In the genomic region with DNA sequence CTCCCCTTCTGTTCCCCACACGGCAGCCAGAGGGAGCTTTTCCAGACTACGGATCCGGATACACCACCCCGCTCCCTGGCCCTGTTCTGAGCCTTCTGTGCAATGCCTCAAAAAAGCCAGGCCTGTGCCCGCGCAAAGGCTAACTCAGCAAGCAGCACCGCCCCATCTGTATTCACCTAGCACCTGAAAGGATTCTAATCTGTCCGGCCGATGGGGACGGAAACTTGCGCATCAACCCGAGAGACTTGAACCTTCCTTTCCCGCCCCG, we compare ENCODE assay signal across 8 cellular contexts. TPM values are rescaled to one million over a fixed set of nuclear protein-coding genes. Genes with fewer than 3 reads are reported as not detected.
DNase-seq lines count a peak whose midpoint lies in the region; ATAC-seq and TF ChIP-seq lines count a peak whose summit lies in the region.

No MANE protein-coding gene starts in this region.

- H3K9me2 ChIP-seq in HCT116 (ENCODE audit: insufficient read depth) = no peaks in the 10 kb centered on the region

- H3K9ac ChIP-seq in HCT116 (ENCODE audit: low read length) (peak overlapping the region; percentile 84), colonic mucosa (ENCODE audit: low read depth in 2 of 2, low read length in 2 of 2) (peak overlapping the region; percentile 97)

- H3K36me3 ChIP-seq in HCT116 (ENCODE audit: control insufficient read depth in 1 of 2, insufficient read depth in 2 of 2, low read length in 2 of 2) = peaks cover 2 to 17% of the 10 kb centered on the region in 2 experiments; a peak in 2 of 4 replicates
- peaks cover 13% of the 10 kb centered on the region for H3K36me3 ChIP-seq in WERI-Rb-1
- peaks cover 6% of the 10 kb centered on the region for H3K36me3 ChIP-seq in colonic mucosa

- POLR2A ChIA-PET in HCT116 (lab: Charles Lee) = interaction anchor here (1.3 to 3.8 kb wide), 5 partner anchors 18 to 156 kb away, joined by 3 to 33 read pairs (median 10); a partner anchor contains a TSS

- no peaks in the 10 kb centered on the region for H3K27me3 ChIP-seq in HCT116 (ENCODE audit: insufficient read depth, low read length)
- no peaks in the 10 kb centered on the region for H3K27me3 ChIP-seq in WERI-Rb-1 (ENCODE audit: insufficient read depth, low read depth, severe bottlenecking)
- H3K27me3 ChIP-seq in colonic mucosa = no peaks in the 10 kb centered on the region
- no peaks in the 10 kb centered on the region for H3K27me3 ChIP-seq in layer of hippocampus (ENCODE audit: control insufficient read depth, insufficient read depth, low read length)

- peak overlapping the region; percentile 78 to 90 for H3K4me3 ChIP-seq in HCT116 (replicated peaks in 1 of 2; ENCODE audit: low read depth in 1 of 2, low read length in 2 of 2)
- peak overlapping the region; percentile 54 for H3K4me3 ChIP-seq in WERI-Rb-1 (ENCODE audit: low read depth, low read length)
- H3K4me3 ChIP-seq in colonic mucosa = peak overlapping the region; percentile 74

- CTCF ChIA-PET in HCT116 (lab: Charles Lee) = interaction anchor here (0.5 to 3.3 kb wide), 11 partner anchors 12 to 291 kb away, joined by 3 to 20 read pairs (median 4); a partner anchor contains a TSS

- no peak for TF ChIP-seq RAD21 in HCT116 (IDR thresholded peaks at IDR 0.05; ENCODE audit: low read depth)

- intact Hi-C loops in HCT116 (cut with micrococcal nuclease) = loop anchor here (1.0 to 5.0 kb wide), 3 partner anchors 25 to 302 kb away; a partner anchor contains a TSS
- intact Hi-C loops in colonic mucosa (cut with DNase I) = no loop called here

- RAD21 ChIA-PET in HCT116 (lab: Charles Lee; ENCODE audit: low non-redundant PET in 1 of 2, low total read pairs in 2 of 2, uncharacterized antibody in 2 of 2, unreplicated experiment in 2 of 2) = interaction anchor here in 1 of 2 experiments (2.2 kb wide), 1 partner anchor 36 kb away, joined by 6 read pairs; a partner anchor contains a TSS

- H3K4me1 ChIP-seq in HCT116 (ENCODE audit: control insufficient read depth in 1 of 2, insufficient read depth in 2 of 2, low read length in 2 of 2) (peaks cover 12 to 38% of the 10 kb centered on the region in 2 experiments), colonic mucosa (peaks cover 5% of the 10 kb centered on the region)

- no peak for TF ChIP-seq POLR2A in HCT116 (IDR thresholded peaks at IDR 0.05; ENCODE audit: borderline replicate concordance, extremely low read depth, insufficient read depth, insufficient read length)

- H3K79me2 ChIP-seq in HCT116 (ENCODE audit: insufficient read depth, low read length) = peaks cover 47% of the 10 kb centered on the region

- H3K4me2 ChIP-seq in HCT116 (ENCODE audit: low read length) = peak overlapping the region; percentile 91

- H2AFZ ChIP-seq in HCT116 (ENCODE audit: low read depth, low read length, poor library complexity, severe bottlenecking) = no peak overlapping the region

- ATAC-seq in HCT116 (peak; percentile 41), GM21737 (IDR thresholded peaks at IDR 0.05; ENCODE audit: unreplicated experiment) (no peak)

- H4K20me1 ChIP-seq in HCT116 (ENCODE audit: insufficient read depth) = no peaks in the 10 kb centered on the region

- peak; percentile 68 for DNase-seq in DMS 273 treated with DMSO at 0.1 percent for 48 hours (lab: John Stamatoyannopoulos, UW)
- DNase-seq in HCT116 (ENCODE audit: low read depth, low spot score) = no peak
- peak; percentile 68 for DNase-seq in NCI-H2196 treated with DMSO at 0.1 percent for 48 hours (lab: John Stamatoyannopoulos, UW; ENCODE audit: unreplicated experiment)
- peak; percentile 84 for DNase-seq in WERI-Rb-1
- DNase-seq in colonic mucosa = peak; percentile 69
- peak; percentile 61 for DNase-seq in stimulated activated CD4-positive, alpha-beta T cell treated with anti-CD3 and anti-CD28 coated beads, Interleukin-1b, Interleukin-23, amount 100 ng/mL, for 48 hours

- peak; percentile 36 to 75 (median 51); a peak in 4 of 6 replicates for TF ChIP-seq CTCF in HCT116 (IDR thresholded peaks at IDR 0.05 in 2 of 3, conservative IDR thresholded peaks at IDR 0.05 in 1 of 3; ENCODE audit: borderline replicate concordance in 1 of 3, insufficient read depth in 1 of 3, low read depth in 2 of 3, low read length in 2 of 3)
- TF ChIP-seq CTCF in WERI-Rb-1 (IDR thresholded peaks at IDR 0.05; ENCODE audit: low read depth, low read length) = peak; percentile 61
- TF ChIP-seq CTCF in colonic mucosa (IDR thresholded peaks at IDR 0.05) = peak; percentile 32

- BruUV-seq in HCT116 (replicated peaks; lab: Mats Ljungman, UMichigan) = no TSS peak

- H3K27ac ChIP-seq in HCT116 (ENCODE audit: low read depth, low read length) (peak overlapping the region; percentile 91), WERI-Rb-1 (peak overlapping the region; percentile 95), colonic mucosa (peak overlapping the region; percentile 96), layer of hippocampus (ENCODE audit: low read depth, low read length) (peak overlapping the region; percentile 96)

- H3K9me3 ChIP-seq in HCT116 (ENCODE audit: control insufficient read depth in 1 of 2, insufficient read depth in 1 of 2, low read depth in 1 of 2, low read length in 2 of 2) = no peaks in the 10 kb centered on the region
- H3K9me3 ChIP-seq in WERI-Rb-1 (ENCODE audit: severe bottlenecking) = no peaks in the 10 kb centered on the region
- no peaks in the 10 kb centered on the region for H3K9me3 ChIP-seq in colonic mucosa

TF ChIP-seq in HCT116, 20 proteins besides CTCF, POLR2A, EP300 and RAD21:
- TF ChIP-seq, protein P1, sequence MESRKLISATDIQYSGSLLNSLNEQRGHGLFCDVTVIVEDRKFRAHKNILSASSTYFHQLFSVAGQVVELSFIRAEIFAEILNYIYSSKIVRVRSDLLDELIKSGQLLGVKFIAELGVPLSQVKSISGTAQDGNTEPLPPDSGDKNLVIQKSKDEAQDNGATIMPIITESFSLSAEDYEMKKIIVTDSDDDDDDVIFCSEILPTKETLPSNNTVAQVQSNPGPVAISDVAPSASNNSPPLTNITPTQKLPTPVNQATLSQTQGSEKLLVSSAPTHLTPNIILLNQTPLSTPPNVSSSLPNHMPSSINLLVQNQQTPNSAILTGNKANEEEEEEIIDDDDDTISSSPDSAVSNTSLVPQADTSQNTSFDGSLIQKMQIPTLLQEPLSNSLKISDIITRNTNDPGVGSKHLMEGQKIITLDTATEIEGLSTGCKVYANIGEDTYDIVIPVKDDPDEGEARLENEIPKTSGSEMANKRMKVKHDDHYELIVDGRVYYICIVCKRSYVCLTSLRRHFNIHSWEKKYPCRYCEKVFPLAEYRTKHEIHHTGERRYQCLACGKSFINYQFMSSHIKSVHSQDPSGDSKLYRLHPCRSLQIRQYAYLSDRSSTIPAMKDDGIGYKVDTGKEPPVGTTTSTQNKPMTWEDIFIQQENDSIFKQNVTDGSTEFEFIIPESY (IDR thresholded peaks at IDR 0.05; ENCODE audit: extremely low read depth, insufficient replicate concordance, low read length) = no peak
- TF ChIP-seq YY1 (IDR thresholded peaks at IDR 0.05; ENCODE audit: extremely low read depth, insufficient replicate concordance, low read depth, low read length) = peak; percentile 25

RNA-seq across cellular contexts. Expression of a gene that starts 0.6 kb away (rescaled TPM):
- total RNA-seq in HCT116 (2021; ENCODE audit: unreplicated experiment) (12.0 TPM), colonic mucosa (10 to 100 TPM; 13.5 to 20.2 TPM)
- 10.6 and 10.8 TPM in 2 replicates for polyA plus RNA-seq in HCT116 (2012)

RNA-seq across cellular contexts. Expression of a gene that starts 7.2 kb away (rescaled TPM):
- total RNA-seq in HCT116 (2021; ENCODE audit: unreplicated experiment) = 27.1 TPM
- 39.5 and 45.9 TPM in 2 replicates for polyA plus RNA-seq in HCT116 (2012)
- 1 to 10 TPM; 3.7 to 8.7 TPM for total RNA-seq in colonic mucosa

RNA-seq across cellular contexts. Expression of a gene that starts 24.8 kb away (rescaled TPM):
- total RNA-seq in HCT116 (2021; ENCODE audit: unreplicated experiment) = 908 TPM
- polyA plus RNA-seq in HCT116 (2012) = 1,271 and 1,421 TPM in 2 replicates
- 100 to 1,000 TPM; 205 to 412 TPM for total RNA-seq in colonic mucosa

RNA-seq across cellular contexts. Expression of a gene that starts 35.9 kb away (rescaled TPM):
- total RNA-seq in HCT116 (2021; ENCODE audit: unreplicated experiment) (125 TPM), colonic mucosa (100 to 1,000 TPM; 176 to 183 TPM)
- polyA plus RNA-seq in HCT116 (2012) = 183 and 204 TPM in 2 replicates

RNA-seq across cellular contexts. Expression of a gene that starts 39.4 kb away (rescaled TPM):
- total RNA-seq in HCT116 (2021; ENCODE audit: unreplicated experiment) (120 TPM), colonic mucosa (10 to 100 TPM; 63.0 to 79.4 TPM)
- polyA plus RNA-seq in HCT116 (2012) = 164 and 172 TPM in 2 replicates
